18 cellular contexts compared by ENCODE assay signal in the genomic region with DNA sequence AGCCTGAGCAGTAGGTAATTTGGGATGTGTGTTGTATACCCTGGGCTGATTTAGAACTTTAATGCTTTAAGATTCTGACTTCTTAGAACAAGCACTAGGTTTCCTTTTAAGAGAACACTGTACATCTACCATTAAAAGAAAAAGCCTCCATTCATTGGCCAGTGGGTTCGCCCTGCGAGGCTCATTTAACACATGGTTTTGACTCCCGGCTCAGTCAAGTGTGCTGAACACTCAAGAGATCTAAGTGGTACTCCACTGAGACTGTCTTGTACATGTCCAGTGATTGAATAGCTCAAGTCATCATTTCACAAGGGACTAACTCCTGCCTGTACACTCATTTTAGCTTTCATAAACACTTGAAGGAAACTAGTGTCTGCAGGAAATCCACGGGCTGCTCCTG.
"Had no signal": no experiment of that assay in that cellular context is flagged by ENCODE, and none has a peak within 500 bp of the region (broad histone marks: within the 10 kb centered on the region; RNA-seq: fewer than 3 reads in every experiment).

No MANE protein-coding gene starts in this region.

- H3K36me3 ChIP-seq: ovary, right atrium auricular region, suprapubic skin, vagina had no signal

- DNase-seq: cortex of kidney; dorsolateral prefrontal cortex; effector CD8-positive, alpha-beta T cell; heart left ventricle; hippocampal formation; left colon; naive thymus-derived CD4-positive, alpha-beta T cell; ovary; stimulated activated CD4-positive, alpha-beta T cell treated with anti-CD3 and anti-CD28 coated beads, Interleukin-2, amount 100 ng/mL, for 48 hours; stimulated activated CD8-positive, alpha-beta memory T cell treated with anti-CD3 and anti-CD28 coated beads, Interleukin-4, amount 100 ng/mL, for 48 hours; stimulated activated naive CD8-positive, alpha-beta T cell treated with anti-CD3 and anti-CD28 coated beads, Interleukin-15, Interleukin-2, amounts not matched to agents 100 U/mL and 50 U/mL, for 24 hours; tibial artery; upper lobe of right lung had no signal

- H3K27me3 ChIP-seq: dorsolateral prefrontal cortex, heart left ventricle, ovary, right atrium auricular region, suprapubic skin, tibial artery, upper lobe of right lung, vagina had no signal

- H3K27ac ChIP-seq: dorsolateral prefrontal cortex, heart left ventricle, ovary, right atrium auricular region, suprapubic skin, tibial artery, upper lobe of right lung, vagina had no signal

- H3K9me3 ChIP-seq: heart left ventricle, ovary, right atrium auricular region, suprapubic skin, tibial artery, upper lobe of right lung, vagina had no signal

- H3K4me3 ChIP-seq: dorsolateral prefrontal cortex, heart left ventricle, ovary, right atrium auricular region, smooth muscle cell, suprapubic skin, tibial artery, upper lobe of right lung, vagina had no signal

- ATAC-seq: left colon; naive thymus-derived CD4-positive, alpha-beta T cell; stimulated activated effector memory CD8-positive, alpha-beta T cell treated with anti-CD3 and anti-CD28 coated beads, Interleukin-12 subunit alpha, Interleukin-12 subunit beta, amount 100 ng/mL, for 72 hours; stimulated activated naive CD8-positive, alpha-beta T cell treated with anti-CD3 and anti-CD28 coated beads, Interleukin-15, Interleukin-2, amounts not matched to agents 100 U/mL and 50 U/mL, for 24 hours; upper lobe of right lung had no signal

- H3K9me3 Mint-ChIP-seq: stimulated activated effector memory CD8-positive, alpha-beta T cell treated with anti-CD3 and anti-CD28 coated beads, Interleukin-12 subunit alpha, Interleukin-12 subunit beta, amount 100 ng/mL, for 72 hours had no signal

- H3K27ac Mint-ChIP-seq: stimulated activated effector memory CD8-positive, alpha-beta T cell treated with anti-CD3 and anti-CD28 coated beads, Interleukin-12 subunit alpha, Interleukin-12 subunit beta, amount 100 ng/mL, for 72 hours had no signal
